In the genomic region with DNA sequence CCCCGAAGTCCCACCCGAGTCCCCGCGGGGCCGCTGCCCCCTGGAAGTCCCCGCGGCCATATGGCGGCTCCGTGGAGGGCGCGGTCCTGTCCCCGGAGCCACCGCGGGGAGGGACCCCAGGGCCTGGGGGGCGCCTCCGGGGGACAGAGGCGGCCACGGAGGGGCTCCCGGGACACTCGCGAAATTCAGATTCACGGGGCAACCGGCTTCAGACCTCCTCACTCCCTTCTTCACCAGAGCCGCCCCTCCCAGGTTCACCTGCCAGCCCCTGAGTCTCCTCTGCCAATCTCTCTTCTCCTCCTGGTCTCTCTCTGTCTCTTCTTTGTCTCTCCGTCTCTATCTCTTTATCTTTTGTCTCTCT, we compare ENCODE assay signal across 10 cellular contexts. TPM values are rescaled to one million over a fixed set of nuclear protein-coding genes. Genes with fewer than 3 reads are reported as not detected.
DNase-seq lines count a peak whose midpoint lies in the region; ATAC-seq, FAIRE-seq and TF ChIP-seq lines count a peak whose summit lies in the region.
"Had no signal": no experiment of that assay in that cellular context is flagged by ENCODE, and none has a peak within 500 bp of the region (broad histone marks: within the 10 kb centered on the region; RNA-seq: fewer than 3 reads in every experiment).

No MANE protein-coding gene starts in this region.

- intact Hi-C loops in transverse colon (cut with DNase I; ENCODE audit: low total_unique reads) = no loop called here

- H3K36me3 ChIP-seq in transverse colon = no peaks in the 10 kb centered on the region

- no peak overlapping the region for H3K4me3 ChIP-seq in transverse colon
- H3K4me3 ChIP-seq: mucosa of descending colon had no signal

- no peak for ATAC-seq in GM19463 (IDR thresholded peaks at IDR 0.05; ENCODE audit: unreplicated experiment)

- peaks cover 6% of the 10 kb centered on the region for H3K9me3 Mint-ChIP-seq in activated naive CD4-positive, alpha-beta T cell treated with anti-CD3 and anti-CD28 coated beads, Interleukin-2, amount 10 ng/mL, durations not matched to agents 7 days and 5 days
- peaks cover 1% of the 10 kb centered on the region for H3K9me3 Mint-ChIP-seq in mesothelial cell of epicardium

- no peak for TF ChIP-seq CTCF in mesothelial cell of epicardium (IDR thresholded peaks at IDR 0.05; ENCODE audit: unreplicated experiment)
- no peak for TF ChIP-seq CTCF in transverse colon (IDR thresholded peaks at IDR 0.05)
- no peak for TF ChIP-seq CTCF in D721Med (IDR thresholded peaks at IDR 0.05; ENCODE audit: insufficient read depth, missing control alignments)

- H3K27me3 Mint-ChIP-seq in activated naive CD4-positive, alpha-beta T cell treated with anti-CD3 and anti-CD28 coated beads, Interleukin-2, amount 10 ng/mL, durations not matched to agents 7 days and 5 days = peaks cover 10% of the 10 kb centered on the region
- H3K27me3 Mint-ChIP-seq in mesothelial cell of epicardium (ENCODE audit: low read depth) = peaks cover 40% of the 10 kb centered on the region

- H3K36me3 Mint-ChIP-seq in activated naive CD4-positive, alpha-beta T cell treated with anti-CD3 and anti-CD28 coated beads, Interleukin-2, amount 10 ng/mL, durations not matched to agents 7 days and 5 days = peaks cover 1% of the 10 kb centered on the region
- H3K36me3 Mint-ChIP-seq in mesothelial cell of epicardium = no peaks in the 10 kb centered on the region

- DNase-seq in activated naive CD4-positive, alpha-beta T cell treated with anti-CD3 and anti-CD28 coated beads, Interleukin-2, amount 10 ng/mL, durations not matched to agents 7 days and 5 days = no peak
- DNase-seq in activated naive CD4-positive, alpha-beta T cell (lab: John Stamatoyannopoulos, UW) = no peak
- DNase-seq in mesothelial cell of epicardium (ENCODE audit: low spot score in 2 of 2, unreplicated experiment in 2 of 2) = no peak
- no peak for DNase-seq in transverse colon
- no peak for DNase-seq in D721Med (ENCODE audit: insufficient read length, low spot score)
- DNase-seq in nucleus accumbens (lab: John Stamatoyannopoulos, UW) = no peak

- peak overlapping the region; percentile 53 for H3K27ac ChIP-seq in angular gyrus (ENCODE audit: low read depth, low read length)
- peak overlapping the region; percentile 56 to 88 (median 62) for H3K27ac ChIP-seq in transverse colon

- H3K4me1 ChIP-seq in transverse colon = peaks cover 12 to 18% (median 14%) of the 10 kb centered on the region in 4 donors

- H3K27me3 ChIP-seq in transverse colon = no peaks in the 10 kb centered on the region

- peaks cover 21% of the 10 kb centered on the region for H3K4me1 Mint-ChIP-seq in activated naive CD4-positive, alpha-beta T cell treated with anti-CD3 and anti-CD28 coated beads, Interleukin-2, amount 10 ng/mL, durations not matched to agents 7 days and 5 days
- H3K4me1 Mint-ChIP-seq in mesothelial cell of epicardium = peaks cover 13% of the 10 kb centered on the region

- peak overlapping the region; percentile 35 for H3K4me3 Mint-ChIP-seq in activated naive CD4-positive, alpha-beta T cell treated with anti-CD3 and anti-CD28 coated beads, Interleukin-2, amount 10 ng/mL, durations not matched to agents 7 days and 5 days
- peak overlapping the region; percentile 64 for H3K4me3 Mint-ChIP-seq in mesothelial cell of epicardium

- in situ Hi-C loops in transverse colon (cut with MboI; ENCODE audit: low pct_ligation_motif_present in 1 of 4, low pct_unique_long_range_greater_than_20kb in 1 of 4, low sequenced_read_pairs in 3 of 4) = no loop called here

- no peak for TF ChIP-seq POLR2A in transverse colon (IDR thresholded peaks at IDR 0.05)

- TF ChIP-seq EP300 in transverse colon (IDR thresholded peaks at IDR 0.05; ENCODE audit: low read depth) = no peak

- CTCF ChIA-PET in activated naive CD4-positive, alpha-beta T cell treated with anti-CD3 and anti-CD28 coated beads, Interleukin-2, amount 10 ng/mL, durations not matched to agents 7 days and 5 days (lab: Charles Lee) = no interaction called here

- H3K27ac Mint-ChIP-seq in activated naive CD4-positive, alpha-beta T cell treated with anti-CD3 and anti-CD28 coated beads, Interleukin-2, amount 10 ng/mL, durations not matched to agents 7 days and 5 days = peak overlapping the region; percentile 3
- H3K27ac Mint-ChIP-seq in mesothelial cell of epicardium = peak overlapping the region; percentile 24

- 43 to 60% methylated on average over 1 to 25 of the region's 25 CpGs for WGBS in transverse colon (ENCODE audit: low coverage in 1 of 2), 2 donors

- H3K9me3 ChIP-seq in transverse colon = no peaks in the 10 kb centered on the region
- H3K9me3 ChIP-seq: mucosa of descending colon had no signal

- FAIRE-seq in D721Med (lab: Jason Lieb, UNC) = no peak

RNA-seq across cellular contexts. Expression of a gene that starts 28.2 kb away (rescaled TPM):
- total RNA-seq in mesothelial cell of epicardium (40.4 to 43.9 TPM (median 43.2 TPM) in 3 replicates), transverse colon (100 to 1,000 TPM in 1 of 4 donors, 10 to 100 TPM in 3; 25.9 to 132 (median 50.4) TPM)

RNA-seq across cellular contexts. Expression of a gene that starts 52.1 kb away (rescaled TPM):
- 4.6 to 6.8 TPM (median 4.9 TPM) in 3 replicates for total RNA-seq in mesothelial cell of epicardium
- 1 to 10 TPM in 1 of 4 donors, under 1 TPM in 2, not detected in 1; 0.14 to 1.8 (median 0.95) TPM for total RNA-seq in transverse colon
- total RNA-seq: T-helper 2 cell treated with Interferon-gamma antibody and Interleukin-4, amounts not matched to agents 100 ng/mL and 5 ng/mL, for 36 hours had no signal
